In the genomic region with DNA sequence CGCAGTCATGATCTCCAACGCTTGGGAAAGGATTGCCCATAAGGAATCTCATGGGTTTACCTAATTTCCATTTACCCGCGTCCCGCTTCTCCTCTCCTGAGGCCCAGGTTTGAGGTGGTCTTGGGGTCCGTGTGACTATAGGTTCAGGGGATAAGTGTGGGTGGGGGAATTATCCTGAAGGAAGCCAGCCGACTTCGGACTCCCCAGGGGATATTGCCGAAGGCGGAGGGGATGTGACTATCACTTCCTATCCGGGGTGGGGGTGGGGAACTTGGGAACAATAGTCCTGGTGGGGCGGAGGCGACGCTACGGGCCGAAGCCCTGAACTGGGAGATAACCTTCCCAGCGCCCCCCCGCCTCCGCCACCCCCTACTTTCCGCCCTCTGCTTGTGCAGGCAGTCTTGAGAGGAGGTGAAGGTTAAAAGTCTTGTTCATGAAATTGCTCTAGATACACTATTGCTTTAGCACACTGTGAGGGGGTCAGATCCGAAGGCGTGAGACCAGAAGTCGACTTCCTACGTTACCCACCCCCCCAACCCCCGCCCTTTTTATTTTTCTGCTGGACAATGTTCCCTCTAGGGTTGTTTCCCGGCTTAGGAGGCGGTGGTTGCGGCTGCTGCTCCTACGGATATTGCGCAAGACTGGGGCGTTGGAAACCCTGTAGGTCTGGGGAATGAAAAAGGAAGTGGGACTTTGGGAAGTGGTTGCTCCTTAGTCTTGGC, we compare ENCODE assay signal across 8 cellular contexts. TPM values are rescaled to one million over a fixed set of nuclear protein-coding genes. Genes with fewer than 3 reads are reported as not detected.
DNase-seq lines count a peak whose midpoint lies in the region; ATAC-seq, FAIRE-seq and TF ChIP-seq lines count a peak whose summit lies in the region.

No MANE protein-coding gene starts in this region.

- DNase-seq in CD1c-positive myeloid dendritic cell (ENCODE audit: extremely low spot score), result peak; percentile 88
- peak; percentile 64 for DNase-seq in H54 (ENCODE audit: insufficient read length, low spot score)
- peak; percentile 71 for DNase-seq in NCI-H526 treated with DMSO at 0.1 percent for 48 hours (lab: John Stamatoyannopoulos, UW)
- DNase-seq in head of caudate nucleus, result peak; percentile 31 to 86 (median 65)

- intact Hi-C loops in head of caudate nucleus (cut with DNase I), result loop anchor here (5.0 kb wide), 3 partner anchors 81 to 159 kb away; a partner anchor contains a TSS

- TF ChIP-seq POLR2A in H54 (IDR thresholded peaks at IDR 0.05; ENCODE audit: low read depth, low read length), result peak; percentile 17; the same call in 1 of the 2 replicates

- H3K4me1 ChIP-seq in neutrophil (ENCODE audit: control insufficient read depth in 1 of 2, insufficient read depth in 1 of 2, low read depth in 1 of 2, low read length in 1 of 2), result peaks cover 51 to 58% of the 10 kb centered on the region in 2 experiments

- H3K27me3 ChIP-seq in neutrophil, result no peaks in the 10 kb centered on the region

- no peaks in the 10 kb centered on the region for H3K36me3 ChIP-seq in neutrophil

- no peaks in the 10 kb centered on the region for H3K9me3 ChIP-seq in neutrophil

- no peak for FAIRE-seq in H54 (lab: Jason Lieb, UNC)

- H3K4me3 ChIP-seq in neutrophil (ENCODE audit: low read depth in 1 of 2, low read length in 1 of 2), result peak overlapping the region; percentile 86 to 98

- ATAC-seq in HG02571 (IDR thresholded peaks at IDR 0.05; ENCODE audit: unreplicated experiment) (no peak), HG02678 (IDR thresholded peaks at IDR 0.05; ENCODE audit: unreplicated experiment) (no peak)

- peak overlapping the region; percentile 89 for H3K27ac ChIP-seq in adipose tissue (ENCODE audit: low read depth, low read length)
- H3K27ac ChIP-seq in neutrophil, result peak overlapping the region; percentile 98

- WGBS in adipose tissue, 3 donors, result 1 to 2% (median 1%) methylated on average over 31 of the region's 31 CpGs

- no peak for TF ChIP-seq CTCF in neutrophil (IDR thresholded peaks at IDR 0.05)

RNA-seq across cellular contexts. Expression of a gene that starts 1.3 kb away (rescaled TPM):
- polyA plus RNA-seq in adipose tissue, result 10 to 100 TPM; 16.8 to 81.0 (median 60.3) TPM
